8 cellular contexts compared by ENCODE assay signal in genomic region chr9:29212590-29213373, GRCh38. TPM values are rescaled to one million over a fixed set of nuclear protein-coding genes. Genes with fewer than 3 reads are reported as not detected.
A peak's percentile ranks its signal among the peaks of the same experiment; 100 is the strongest.
DNase-seq lines count a peak whose midpoint lies in the region; ATAC-seq and TF ChIP-seq lines count a peak whose summit lies in the region.

No MANE protein-coding gene starts in this region.

- intact Hi-C loops in left lung (cut with DNase I), result no loop called here
- intact Hi-C loops in CD14-positive monocyte (cut with micrococcal nuclease), result no loop called here

- no peak for TF ChIP-seq EP300 in upper lobe of left lung (IDR thresholded peaks at IDR 0.05)

- peaks cover 13% of the 10 kb centered on the region in 2 donors for H3K4me1 ChIP-seq in left lung
- H3K4me1 ChIP-seq in upper lobe of left lung, result peaks cover 12 to 37% (median 21%) of the 10 kb centered on the region in 4 donors

- H3K36me3 ChIP-seq in left lung (no peaks in the 10 kb centered on the region), upper lobe of left lung (no peaks in the 10 kb centered on the region)

- peaks cover 8% of the 10 kb centered on the region for H3K4me1 Mint-ChIP-seq in activated naive CD8-positive, alpha-beta T cell treated with anti-CD3 and anti-CD28 coated beads for 36 hours
- peaks cover 14% of the 10 kb centered on the region for H3K4me1 Mint-ChIP-seq in CD14-positive monocyte

- H3K4me3 Mint-ChIP-seq in activated naive CD8-positive, alpha-beta T cell treated with anti-CD3 and anti-CD28 coated beads for 36 hours, result peak overlapping the region; percentile 55
- peak overlapping the region in 1 of 2 donors; percentile 87 for H3K4me3 Mint-ChIP-seq in CD14-positive monocyte

- peaks cover 67 to 81% of the 10 kb centered on the region in 2 donors for H3K27me3 ChIP-seq in left lung
- peaks cover 0 to 35% (median 16%) of the 10 kb centered on the region in 4 donors for H3K27me3 ChIP-seq in upper lobe of left lung

- peaks cover 67% of the 10 kb centered on the region for H3K27me3 Mint-ChIP-seq in activated naive CD8-positive, alpha-beta T cell treated with anti-CD3 and anti-CD28 coated beads for 36 hours
- peaks cover 55 to 69% (median 60%) of the 10 kb centered on the region in 3 donors for H3K27me3 Mint-ChIP-seq in CD14-positive monocyte (ENCODE audit: low read depth in 3 of 3)

- H3K9me3 Mint-ChIP-seq in activated naive CD8-positive, alpha-beta T cell treated with anti-CD3 and anti-CD28 coated beads for 36 hours, result no peaks in the 10 kb centered on the region
- H3K9me3 Mint-ChIP-seq in CD14-positive monocyte, result peaks cover 0 to 14% (median 8%) of the 10 kb centered on the region in 7 donors

- H3K27ac Mint-ChIP-seq in activated naive CD8-positive, alpha-beta T cell treated with anti-CD3 and anti-CD28 coated beads for 36 hours, result no peak overlapping the region
- H3K27ac Mint-ChIP-seq in CD14-positive monocyte, result peak overlapping the region in 1 of 7 donors; percentile 40

- ATAC-seq in left lung, result peak; percentile 54
- peak in 1 of 2 donors; percentile 28 for ATAC-seq in upper lobe of left lung (ENCODE audit: low FRiP score in 2 of 2)
- no peak for ATAC-seq in HG03097 (IDR thresholded peaks at IDR 0.05; ENCODE audit: low FRiP score, unreplicated experiment)
- no peak for ATAC-seq in HG02938 (IDR thresholded peaks at IDR 0.05; ENCODE audit: unreplicated experiment)

- TF ChIP-seq CTCF in left lung (IDR thresholded peaks at IDR 0.05) (no peak), upper lobe of left lung (IDR thresholded peaks at IDR 0.05) (no peak), CD14-positive monocyte (IDR thresholded peaks at IDR 0.05) (no peak)

- 4% methylated on average over 27 to 33 of the region's 33 CpGs for WGBS in upper lobe of left lung, 2 donors

- H3K4me3 ChIP-seq in left lung (peak overlapping the region; percentile 17 to 24), upper lobe of left lung (peak overlapping the region in 3 of 4 donors; percentile 26 to 45 (median 35))

- H3K27ac ChIP-seq in left lung (no peak overlapping the region), upper lobe of left lung (no peak overlapping the region)

- H3K9me3 ChIP-seq in left lung (no peaks in the 10 kb centered on the region), upper lobe of left lung (no peaks in the 10 kb centered on the region)

- TF ChIP-seq POLR2A in upper lobe of left lung (IDR thresholded peaks at IDR 0.05), result no peak

- DNase-seq in COR-L47 (lab: John Stamatoyannopoulos, UW) (peak; percentile 60), HK-2 (ENCODE audit: unreplicated experiment) (peak; percentile 47), left lung (peak in 1 of 2 donors; percentile 66), upper lobe of left lung (peak in 1 of 2 donors; percentile 68), CD14-positive monocyte (ENCODE audit: low spot score) (no peak)
- no peak for DNase-seq in activated naive CD8-positive, alpha-beta T cell treated with anti-CD3 and anti-CD28 coated beads for 36 hours

- no peaks in the 10 kb centered on the region for H3K36me3 Mint-ChIP-seq in activated naive CD8-positive, alpha-beta T cell treated with anti-CD3 and anti-CD28 coated beads for 36 hours
- H3K36me3 Mint-ChIP-seq in CD14-positive monocyte, result peaks cover 3 to 9% of the 10 kb centered on the region in 2 donors

RNA-seq across cellular contexts. Expression of gene LINGO2, which starts 0.6 kb away (rescaled TPM):
- not detected for total RNA-seq in activated naive CD8-positive, alpha-beta T cell treated with anti-CD3 and anti-CD28 coated beads for 36 hours
- not detected for total RNA-seq in left lung
- total RNA-seq in upper lobe of left lung, result not detected
- not detected for polyA plus RNA-seq in CD14-positive monocyte

Comparison
In these comparisons a context has a peak if more than half of its experiments do, and no peak if none do; other contexts are left out.
1. DNase-seq: peak in COR-L47 (single experiment) and HK-2 (single experiment); none in activated naive CD8-positive, alpha-beta T cell treated with anti-CD3 and anti-CD28 coated beads for 36 hours (single experiment) and CD14-positive monocyte (single experiment).